In the genomic region with DNA sequence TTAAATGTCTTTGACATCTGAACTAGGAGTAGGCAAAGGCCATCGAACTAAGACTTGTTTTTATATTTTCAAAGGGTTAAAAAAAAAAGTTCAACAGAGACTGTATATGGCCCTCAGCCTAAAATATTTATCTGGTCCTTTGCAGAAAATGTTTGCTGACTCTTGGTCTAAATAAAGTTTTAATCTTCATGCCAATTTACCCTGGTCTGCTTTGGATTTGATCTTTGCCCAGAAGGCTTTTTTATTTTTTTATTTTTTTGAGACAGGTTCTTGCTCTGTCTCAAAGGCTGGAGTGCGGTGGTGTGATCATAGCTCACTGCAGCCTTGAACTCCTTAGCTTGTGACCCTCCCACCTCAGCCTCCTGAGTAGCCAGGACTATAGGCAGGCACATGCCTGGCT, we compare ENCODE assay signal across 1 cellular context.
TF ChIP-seq lines count a peak whose summit lies in the region.

No MANE protein-coding gene starts in this region.

TF ChIP-seq in HepG2, 621 proteins besides CTCF, POLR2A, EP300 and RAD21 (continued from another document):
- TF ChIP-seq, protein P1, sequence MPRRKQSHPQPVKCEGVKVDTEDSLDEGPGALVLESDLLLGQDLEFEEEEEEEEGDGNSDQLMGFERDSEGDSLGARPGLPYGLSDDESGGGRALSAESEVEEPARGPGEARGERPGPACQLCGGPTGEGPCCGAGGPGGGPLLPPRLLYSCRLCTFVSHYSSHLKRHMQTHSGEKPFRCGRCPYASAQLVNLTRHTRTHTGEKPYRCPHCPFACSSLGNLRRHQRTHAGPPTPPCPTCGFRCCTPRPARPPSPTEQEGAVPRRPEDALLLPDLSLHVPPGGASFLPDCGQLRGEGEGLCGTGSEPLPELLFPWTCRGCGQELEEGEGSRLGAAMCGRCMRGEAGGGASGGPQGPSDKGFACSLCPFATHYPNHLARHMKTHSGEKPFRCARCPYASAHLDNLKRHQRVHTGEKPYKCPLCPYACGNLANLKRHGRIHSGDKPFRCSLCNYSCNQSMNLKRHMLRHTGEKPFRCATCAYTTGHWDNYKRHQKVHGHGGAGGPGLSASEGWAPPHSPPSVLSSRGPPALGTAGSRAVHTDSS (CRISPR knock-in tag; conservative IDR thresholded peaks at IDR 0.05), result no peak
- TF ChIP-seq, protein P2, sequence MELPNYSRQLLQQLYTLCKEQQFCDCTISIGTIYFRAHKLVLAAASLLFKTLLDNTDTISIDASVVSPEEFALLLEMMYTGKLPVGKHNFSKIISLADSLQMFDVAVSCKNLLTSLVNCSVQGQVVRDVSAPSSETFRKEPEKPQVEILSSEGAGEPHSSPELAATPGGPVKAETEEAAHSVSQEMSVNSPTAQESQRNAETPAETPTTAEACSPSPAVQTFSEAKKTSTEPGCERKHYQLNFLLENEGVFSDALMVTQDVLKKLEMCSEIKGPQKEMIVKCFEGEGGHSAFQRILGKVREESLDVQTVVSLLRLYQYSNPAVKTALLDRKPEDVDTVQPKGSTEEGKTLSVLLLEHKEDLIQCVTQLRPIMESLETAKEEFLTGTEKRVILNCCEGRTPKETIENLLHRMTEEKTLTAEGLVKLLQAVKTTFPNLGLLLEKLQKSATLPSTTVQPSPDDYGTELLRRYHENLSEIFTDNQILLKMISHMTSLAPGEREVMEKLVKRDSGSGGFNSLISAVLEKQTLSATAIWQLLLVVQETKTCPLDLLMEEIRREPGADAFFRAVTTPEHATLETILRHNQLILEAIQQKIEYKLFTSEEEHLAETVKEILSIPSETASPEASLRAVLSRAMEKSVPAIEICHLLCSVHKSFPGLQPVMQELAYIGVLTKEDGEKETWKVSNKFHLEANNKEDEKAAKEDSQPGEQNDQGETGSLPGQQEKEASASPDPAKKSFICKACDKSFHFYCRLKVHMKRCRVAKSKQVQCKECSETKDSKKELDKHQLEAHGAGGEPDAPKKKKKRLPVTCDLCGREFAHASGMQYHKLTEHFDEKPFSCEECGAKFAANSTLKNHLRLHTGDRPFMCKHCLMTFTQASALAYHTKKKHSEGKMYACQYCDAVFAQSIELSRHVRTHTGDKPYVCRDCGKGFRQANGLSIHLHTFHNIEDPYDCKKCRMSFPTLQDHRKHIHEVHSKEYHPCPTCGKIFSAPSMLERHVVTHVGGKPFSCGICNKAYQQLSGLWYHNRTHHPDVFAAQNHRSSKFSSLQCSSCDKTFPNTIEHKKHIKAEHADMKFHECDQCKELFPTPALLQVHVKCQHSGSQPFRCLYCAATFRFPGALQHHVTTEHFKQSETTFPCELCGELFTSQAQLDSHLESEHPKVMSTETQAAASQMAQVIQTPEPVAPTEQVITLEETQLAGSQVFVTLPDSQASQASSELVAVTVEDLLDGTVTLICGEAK (IDR thresholded peaks at IDR 0.05), result peak; percentile 38
- TF ChIP-seq, protein P2 (CRISPR knock-in tag; IDR thresholded peaks at IDR 0.05), result peak; percentile 82
- no peak for TF ChIP-seq ZNF30 (CRISPR knock-in tag; IDR thresholded peaks at IDR 0.05)
- no peak for TF ChIP-seq ESRRA (CRISPR knock-in tag; IDR thresholded peaks at IDR 0.05; ENCODE audit: low read depth)
- TF ChIP-seq, protein P3, sequence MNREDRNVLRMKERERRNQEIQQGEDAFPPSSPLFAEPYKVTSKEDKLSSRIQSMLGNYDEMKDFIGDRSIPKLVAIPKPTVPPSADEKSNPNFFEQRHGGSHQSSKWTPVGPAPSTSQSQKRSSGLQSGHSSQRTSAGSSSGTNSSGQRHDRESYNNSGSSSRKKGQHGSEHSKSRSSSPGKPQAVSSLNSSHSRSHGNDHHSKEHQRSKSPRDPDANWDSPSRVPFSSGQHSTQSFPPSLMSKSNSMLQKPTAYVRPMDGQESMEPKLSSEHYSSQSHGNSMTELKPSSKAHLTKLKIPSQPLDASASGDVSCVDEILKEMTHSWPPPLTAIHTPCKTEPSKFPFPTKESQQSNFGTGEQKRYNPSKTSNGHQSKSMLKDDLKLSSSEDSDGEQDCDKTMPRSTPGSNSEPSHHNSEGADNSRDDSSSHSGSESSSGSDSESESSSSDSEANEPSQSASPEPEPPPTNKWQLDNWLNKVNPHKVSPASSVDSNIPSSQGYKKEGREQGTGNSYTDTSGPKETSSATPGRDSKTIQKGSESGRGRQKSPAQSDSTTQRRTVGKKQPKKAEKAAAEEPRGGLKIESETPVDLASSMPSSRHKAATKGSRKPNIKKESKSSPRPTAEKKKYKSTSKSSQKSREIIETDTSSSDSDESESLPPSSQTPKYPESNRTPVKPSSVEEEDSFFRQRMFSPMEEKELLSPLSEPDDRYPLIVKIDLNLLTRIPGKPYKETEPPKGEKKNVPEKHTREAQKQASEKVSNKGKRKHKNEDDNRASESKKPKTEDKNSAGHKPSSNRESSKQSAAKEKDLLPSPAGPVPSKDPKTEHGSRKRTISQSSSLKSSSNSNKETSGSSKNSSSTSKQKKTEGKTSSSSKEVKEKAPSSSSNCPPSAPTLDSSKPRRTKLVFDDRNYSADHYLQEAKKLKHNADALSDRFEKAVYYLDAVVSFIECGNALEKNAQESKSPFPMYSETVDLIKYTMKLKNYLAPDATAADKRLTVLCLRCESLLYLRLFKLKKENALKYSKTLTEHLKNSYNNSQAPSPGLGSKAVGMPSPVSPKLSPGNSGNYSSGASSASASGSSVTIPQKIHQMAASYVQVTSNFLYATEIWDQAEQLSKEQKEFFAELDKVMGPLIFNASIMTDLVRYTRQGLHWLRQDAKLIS (CRISPR knock-in tag; IDR thresholded peaks at IDR 0.05), result no peak
- TF ChIP-seq HNRNPL (IDR thresholded peaks at IDR 0.05; ENCODE audit: low read depth, low read length), result no peak
- TF ChIP-seq ZNF652 (CRISPR knock-in tag; IDR thresholded peaks at IDR 0.05; ENCODE audit: borderline replicate concordance, low read depth), result 0 out of 2 replicates have a peak, but pooled peaks have one; percentile 43
- 0 out of 2 replicates have a peak, but pooled peaks have one; percentile 12 for TF ChIP-seq HNF4A (CRISPR knock-in tag; IDR thresholded peaks at IDR 0.05)
